21 cellular contexts compared by ENCODE assay signal in the genomic region with DNA sequence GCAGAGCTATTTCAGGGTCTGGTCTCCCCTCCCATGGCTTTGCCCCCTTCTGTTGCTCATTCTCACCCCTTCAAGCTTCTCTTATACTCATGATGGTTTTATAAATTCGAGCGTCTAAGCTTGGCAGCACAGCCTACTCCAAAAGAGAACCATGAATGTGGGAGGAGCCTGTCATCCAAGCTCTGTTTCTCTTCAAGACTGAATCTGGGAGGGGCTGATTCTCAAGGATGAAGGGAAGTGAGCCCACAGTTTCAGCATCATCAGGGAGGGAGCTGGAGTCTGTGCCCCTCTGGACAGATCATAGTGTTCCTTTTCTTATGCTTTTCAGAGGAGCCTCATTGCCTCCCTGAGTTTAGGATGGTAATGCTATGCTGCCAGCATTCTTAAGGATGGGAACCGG.
"Had no signal": no experiment of that assay in that cellular context is flagged by ENCODE, and none has a peak within 500 bp of the region (broad histone marks: within the 10 kb centered on the region; RNA-seq: fewer than 3 reads in every experiment).

No MANE protein-coding gene starts in this region.

- H3K27ac ChIP-seq: RWPE1 had no signal

- H3K9me3 ChIP-seq: SK-N-SH had no signal

- H3K9ac ChIP-seq: SK-N-SH had no signal

- ATAC-seq: Panc1, PC-3 had no signal

- DNase-seq: KBM-7, MV-4-11, NCI-H1048, NCI-H1105, NCI-H1417, NCI-H1436 treated with DMSO at 0.1 percent for 48 hours, NCI-H1694, NCI-H1930, NCI-H2081, NCI-H2107, NCI-H2171 treated with DMSO at 0.1 percent for 48 hours, NCI-H345, NCI-H446 treated with DMSO at 0.1 percent for 48 hours, NCI-H510A treated with DMSO at 0.1 percent for 48 hours, NCI-H526, NCI-H774, PC-3, SHP77, SK-N-SH had no signal
